Comparison of ENCODE assay signal across 19 cellular contexts in genomic region chr20:59644371-59644939, GRCh38. TPM values are rescaled to one million over a fixed set of nuclear protein-coding genes. Genes with fewer than 3 reads are reported as not detected.
"Had no signal": no experiment of that assay in that cellular context is flagged by ENCODE, and none has a peak within 500 bp of the region (broad histone marks: within the 10 kb centered on the region; RNA-seq: fewer than 3 reads in every experiment).

No MANE protein-coding gene starts in this region.

- DNase-seq: activated effector memory CD4-positive, alpha-beta T cell treated with Interleukin-2 at 50 U/mL for 16 hours; activated naive CD4-positive, alpha-beta T cell treated with anti-CD3 and anti-CD28 coated beads, Interleukin-2, amount 10 ng/mL, durations not matched to agents 7 days and 5 days; activated T-cell treated with anti-CD3 and anti-CD28 coated beads, Interleukin-2, amount 50 U/mL, for 72 hours; body of pancreas; heart right ventricle; lower lobe of right lung; naive thymus-derived CD4-positive, alpha-beta T cell; retina; stimulated activated CD4-positive, alpha-beta T cell treated with anti-CD3 and anti-CD28 coated beads, Interleukin-1b, Interleukin-23, amount 100 ng/mL, for 48 hours; stimulated activated naive CD8-positive, alpha-beta T cell treated with anti-CD3 and anti-CD28 coated beads, Interleukin-15, amount 100 ng/mL, for 72 hours; T-cell; testis; upper lobe of right lung had no signal

- H3K4me3 Mint-ChIP-seq: activated naive CD4-positive, alpha-beta T cell treated with anti-CD3 and anti-CD28 coated beads, Interleukin-2, amount 10 ng/mL, durations not matched to agents 7 days and 5 days; activated T-cell treated with anti-CD3 and anti-CD28 coated beads, Interleukin-2, amount 50 U/mL, for 72 hours; naive thymus-derived CD4-positive, alpha-beta T cell; stimulated activated naive CD8-positive, alpha-beta T cell treated with anti-CD3 and anti-CD28 coated beads, Interleukin-15, amount 100 ng/mL, for 72 hours; T-cell; WTC11 had no signal

- ATAC-seq: activated T-cell treated with anti-CD3 and anti-CD28 coated beads, Interleukin-2, amount 50 U/mL, for 72 hours; body of pancreas; lower lobe of right lung; naive thymus-derived CD4-positive, alpha-beta T cell; stimulated activated naive CD8-positive, alpha-beta T cell treated with anti-CD3 and anti-CD28 coated beads, Interleukin-15, amount 100 ng/mL, for 72 hours; T-cell; upper lobe of right lung; WTC11 had no signal

- H3K27ac ChIP-seq: body of pancreas, cardiac muscle cell, epithelial cell of prostate, lower lobe of right lung, testis, upper lobe of right lung had no signal

- H3K4me1 Mint-ChIP-seq: activated naive CD4-positive, alpha-beta T cell treated with anti-CD3 and anti-CD28 coated beads, Interleukin-2, amount 10 ng/mL, durations not matched to agents 7 days and 5 days; stimulated activated naive CD8-positive, alpha-beta T cell treated with anti-CD3 and anti-CD28 coated beads, Interleukin-15, amount 100 ng/mL, for 72 hours; T-cell; WTC11 had no signal

- H3K36me3 ChIP-seq: cardiac muscle cell, heart right ventricle, lower lobe of right lung, upper lobe of right lung had no signal

- H3K4me3 ChIP-seq: body of pancreas, cardiac muscle cell, heart right ventricle, lower lobe of right lung, testis, upper lobe of right lung had no signal

- H3K4me1 ChIP-seq: body of pancreas, lower lobe of right lung, testis, upper lobe of right lung had no signal

- H3K9me3 ChIP-seq: body of pancreas, heart right ventricle, lower lobe of right lung, testis, upper lobe of right lung had no signal

- H3K27me3 ChIP-seq: body of pancreas, cardiac muscle cell, testis, upper lobe of right lung had no signal

- H3K27ac Mint-ChIP-seq: activated naive CD4-positive, alpha-beta T cell treated with anti-CD3 and anti-CD28 coated beads, Interleukin-2, amount 10 ng/mL, durations not matched to agents 7 days and 5 days; activated T-cell treated with anti-CD3 and anti-CD28 coated beads, Interleukin-2, amount 50 U/mL, for 72 hours; naive thymus-derived CD4-positive, alpha-beta T cell; progenitor cell of endocrine pancreas; T-cell; WTC11 had no signal

- H3K36me3 Mint-ChIP-seq: activated naive CD4-positive, alpha-beta T cell treated with anti-CD3 and anti-CD28 coated beads, Interleukin-2, amount 10 ng/mL, durations not matched to agents 7 days and 5 days; T-cell had no signal

RNA-seq across cellular contexts. Expression of gene PHACTR3, which starts 40.1 kb away (rescaled TPM):
- total RNA-seq: activated T-cell treated with anti-CD3 and anti-CD28 coated beads, Interleukin-2, amount 50 U/mL, for 72 hours; fibroblast of villous mesenchyme; osteoblast; T-cell had no signal
